ENCODE assay signal across 1 cellular context in the genomic region with DNA sequence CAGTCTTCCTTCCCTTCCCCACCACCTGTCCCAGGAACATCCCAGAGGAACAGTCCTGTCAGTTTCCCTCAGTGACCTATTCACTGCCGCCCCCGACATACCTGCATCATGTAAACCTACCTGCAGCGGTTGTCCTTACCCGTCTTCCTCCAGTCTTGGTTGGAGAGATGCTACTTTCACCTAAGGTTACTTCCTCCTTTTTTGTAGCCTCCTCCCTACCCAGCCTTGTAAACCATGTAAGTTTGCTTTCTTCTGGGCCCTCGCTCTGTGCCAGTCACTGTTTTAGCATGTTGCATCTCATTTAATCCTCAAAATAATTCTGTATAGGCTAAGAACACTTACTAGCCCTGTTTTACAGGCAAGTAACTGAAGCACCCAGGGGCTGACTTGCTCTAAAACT.
TF ChIP-seq lines count a peak whose summit lies in the region.

No MANE protein-coding gene starts in this region.

TF ChIP-seq in WTC11, 78 proteins besides CTCF, POLR2A, EP300 and RAD21 (continued from another document):
- TF ChIP-seq HMGXB4 (CRISPR knock-in tag; IDR thresholded peaks at IDR 0.05), result no peak
- TF ChIP-seq, protein P1, sequence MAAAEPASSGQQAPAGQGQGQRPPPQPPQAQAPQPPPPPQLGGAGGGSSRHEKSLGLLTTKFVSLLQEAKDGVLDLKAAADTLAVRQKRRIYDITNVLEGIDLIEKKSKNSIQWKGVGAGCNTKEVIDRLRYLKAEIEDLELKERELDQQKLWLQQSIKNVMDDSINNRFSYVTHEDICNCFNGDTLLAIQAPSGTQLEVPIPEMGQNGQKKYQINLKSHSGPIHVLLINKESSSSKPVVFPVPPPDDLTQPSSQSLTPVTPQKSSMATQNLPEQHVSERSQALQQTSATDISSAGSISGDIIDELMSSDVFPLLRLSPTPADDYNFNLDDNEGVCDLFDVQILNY (CRISPR knock-in tag; IDR thresholded peaks at IDR 0.05), result no peak
